10 cellular contexts compared by ENCODE assay signal in the genomic region with DNA sequence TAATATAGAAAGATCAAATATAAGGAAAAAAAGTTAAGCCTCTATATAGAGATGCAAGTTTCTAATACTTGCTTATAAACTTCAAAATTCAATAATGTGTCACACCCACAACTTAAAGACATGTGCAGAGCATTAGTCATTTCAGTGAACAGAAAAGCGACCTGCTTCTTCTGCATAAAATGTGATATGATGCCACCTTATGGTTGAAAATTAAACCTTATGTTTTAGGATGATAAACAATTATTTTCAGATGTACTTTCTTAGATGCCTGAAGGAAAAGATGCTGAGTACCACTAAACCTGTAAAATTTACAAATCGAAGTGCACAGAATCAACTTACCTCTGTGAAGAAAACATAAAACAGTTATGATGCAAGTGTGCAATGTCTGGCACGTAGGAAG.
A peak's percentile ranks its signal among the peaks of the same experiment; 100 is the strongest.
DNase-seq lines count a peak whose midpoint lies in the region; ATAC-seq, FAIRE-seq and TF ChIP-seq lines count a peak whose summit lies in the region.
"Had no signal": no experiment of that assay in that cellular context is flagged by ENCODE, and none has a peak within 500 bp of the region (broad histone marks: within the 10 kb centered on the region; RNA-seq: fewer than 3 reads in every experiment).

No MANE protein-coding gene starts in this region.

- no peaks in the 10 kb centered on the region for H3K27me3 ChIP-seq in pancreas
- H3K27me3 ChIP-seq: BLaER1 had no signal

- ATAC-seq in pancreas (peak in 3 of 4 donors; percentile 47 to 63 (median 51)), GM21723 (IDR thresholded peaks at IDR 0.05; ENCODE audit: unreplicated experiment) (no peak)
- ATAC-seq in natural killer cell treated with Interleukin-12 subunit alpha and Interleukin-12 subunit beta and Interleukin-15 and Interleukin-18, amount 100 ng/mL, for 72 hours, result no peak

- no peaks in the 10 kb centered on the region for H3K36me3 ChIP-seq in pancreas
- H3K36me3 ChIP-seq: BLaER1 had no signal

- 32 to 47% methylated on average over 3 of the region's 3 CpGs for WGBS in pancreas, 2 donors

- no peak for TF ChIP-seq CTCF in pancreas (IDR thresholded peaks at IDR 0.05)

- H3K4me3 ChIP-seq in pancreas, result no peak overlapping the region
- H3K4me3 ChIP-seq: BLaER1 had no signal

- peak; percentile 11 for DNase-seq in NCI-H2227 (lab: John Stamatoyannopoulos, UW; ENCODE audit: unreplicated experiment)
- DNase-seq in NCI-H2227 treated with DMSO at 0.1 percent for 48 hours (lab: John Stamatoyannopoulos, UW), result no peak
- DNase-seq in NCI-H524 treated with DMSO at 0.1 percent for 48 hours (lab: John Stamatoyannopoulos, UW), result peak; percentile 13
- no peak for DNase-seq in pancreas
- no peak for DNase-seq in activated naive CD8-positive, alpha-beta T cell treated with anti-CD3 and anti-CD28 coated beads for 36 hours
- DNase-seq in natural killer cell treated with Interleukin-12 subunit alpha and Interleukin-12 subunit beta and Interleukin-15 and Interleukin-18, amount 100 ng/mL, for 72 hours (ENCODE audit: low spot score), result no peak
- DNase-seq: activated B cell treated with CpG ODN at 0.5 μM for 24 hours had no signal

- no peak overlapping the region for H3K4me3 Mint-ChIP-seq in activated naive CD8-positive, alpha-beta T cell treated with anti-CD3 and anti-CD28 coated beads for 36 hours
- H3K4me3 Mint-ChIP-seq in natural killer cell treated with Interleukin-12 subunit alpha and Interleukin-12 subunit beta and Interleukin-15 and Interleukin-18, amount 100 ng/mL, for 72 hours, result no peak overlapping the region
- H3K4me3 Mint-ChIP-seq: activated B cell treated with CpG ODN at 0.5 μM for 24 hours had no signal

- H3K9me3 Mint-ChIP-seq in activated naive CD8-positive, alpha-beta T cell treated with anti-CD3 and anti-CD28 coated beads for 36 hours, result no peaks in the 10 kb centered on the region
- no peaks in the 10 kb centered on the region for H3K9me3 Mint-ChIP-seq in natural killer cell treated with Interleukin-12 subunit alpha and Interleukin-12 subunit beta and Interleukin-15 and Interleukin-18, amount 100 ng/mL, for 72 hours
- H3K9me3 Mint-ChIP-seq: activated B cell treated with CpG ODN at 0.5 μM for 24 hours had no signal

- no peaks in the 10 kb centered on the region for H3K27me3 Mint-ChIP-seq in activated naive CD8-positive, alpha-beta T cell treated with anti-CD3 and anti-CD28 coated beads for 36 hours
- H3K27me3 Mint-ChIP-seq in natural killer cell treated with Interleukin-12 subunit alpha and Interleukin-12 subunit beta and Interleukin-15 and Interleukin-18, amount 100 ng/mL, for 72 hours, result peaks cover 0 to 4% of the 10 kb centered on the region in 2 donors
- H3K27me3 Mint-ChIP-seq: activated B cell treated with CpG ODN at 0.5 μM for 24 hours had no signal

- H3K9me3 ChIP-seq in pancreas, result no peaks in the 10 kb centered on the region
- H3K9me3 ChIP-seq: BLaER1 had no signal

- H3K36me3 Mint-ChIP-seq in activated naive CD8-positive, alpha-beta T cell treated with anti-CD3 and anti-CD28 coated beads for 36 hours, result no peaks in the 10 kb centered on the region
- no peaks in the 10 kb centered on the region for H3K36me3 Mint-ChIP-seq in natural killer cell treated with Interleukin-12 subunit alpha and Interleukin-12 subunit beta and Interleukin-15 and Interleukin-18, amount 100 ng/mL, for 72 hours

- intact Hi-C loops in pancreas (cut with DNase I), result no loop called here

- peak; percentile 83 for FAIRE-seq in colon (lab: Jason Lieb, UNC)
- peak; percentile 74 for FAIRE-seq in pancreas (lab: Jason Lieb, UNC)

- no peak overlapping the region for H3K27ac ChIP-seq in pancreas
- H3K27ac ChIP-seq: BLaER1 had no signal

- H3K4me1 ChIP-seq in pancreas, result no peaks in the 10 kb centered on the region
- H3K4me1 ChIP-seq: BLaER1 had no signal

- H3K27ac Mint-ChIP-seq in activated naive CD8-positive, alpha-beta T cell treated with anti-CD3 and anti-CD28 coated beads for 36 hours, result no peak overlapping the region
- no peak overlapping the region for H3K27ac Mint-ChIP-seq in natural killer cell treated with Interleukin-12 subunit alpha and Interleukin-12 subunit beta and Interleukin-15 and Interleukin-18, amount 100 ng/mL, for 72 hours
- H3K27ac Mint-ChIP-seq: activated B cell treated with CpG ODN at 0.5 μM for 24 hours had no signal

- no peaks in the 10 kb centered on the region for H3K4me1 Mint-ChIP-seq in activated naive CD8-positive, alpha-beta T cell treated with anti-CD3 and anti-CD28 coated beads for 36 hours
- no peaks in the 10 kb centered on the region for H3K4me1 Mint-ChIP-seq in natural killer cell treated with Interleukin-12 subunit alpha and Interleukin-12 subunit beta and Interleukin-15 and Interleukin-18, amount 100 ng/mL, for 72 hours (ENCODE audit: low read depth in 2 of 2)
- H3K4me1 Mint-ChIP-seq: activated B cell treated with CpG ODN at 0.5 μM for 24 hours had no signal

Comparison
In these comparisons a context has a peak if more than half of its experiments do, and no peak if none do; other contexts are left out.
1. DNase-seq: peak in NCI-H2227 (single experiment) and NCI-H524 treated with DMSO at 0.1 percent for 48 hours (single experiment); none in NCI-H2227 treated with DMSO at 0.1 percent for 48 hours (single experiment), pancreas (0 of 6), activated naive CD8-positive, alpha-beta T cell treated with anti-CD3 and anti-CD28 coated beads for 36 hours (single experiment) and natural killer cell treated with Interleukin-12 subunit alpha and Interleukin-12 subunit beta and Interleukin-15 and Interleukin-18, amount 100 ng/mL, for 72 hours (single experiment).
2. ATAC-seq: peak in pancreas (3 of 4); none in GM21723 (single experiment) and natural killer cell treated with Interleukin-12 subunit alpha and Interleukin-12 subunit beta and Interleukin-15 and Interleukin-18, amount 100 ng/mL, for 72 hours (0 of 2).